Comparison of ENCODE assay signal across 8 cellular contexts in the genomic region with DNA sequence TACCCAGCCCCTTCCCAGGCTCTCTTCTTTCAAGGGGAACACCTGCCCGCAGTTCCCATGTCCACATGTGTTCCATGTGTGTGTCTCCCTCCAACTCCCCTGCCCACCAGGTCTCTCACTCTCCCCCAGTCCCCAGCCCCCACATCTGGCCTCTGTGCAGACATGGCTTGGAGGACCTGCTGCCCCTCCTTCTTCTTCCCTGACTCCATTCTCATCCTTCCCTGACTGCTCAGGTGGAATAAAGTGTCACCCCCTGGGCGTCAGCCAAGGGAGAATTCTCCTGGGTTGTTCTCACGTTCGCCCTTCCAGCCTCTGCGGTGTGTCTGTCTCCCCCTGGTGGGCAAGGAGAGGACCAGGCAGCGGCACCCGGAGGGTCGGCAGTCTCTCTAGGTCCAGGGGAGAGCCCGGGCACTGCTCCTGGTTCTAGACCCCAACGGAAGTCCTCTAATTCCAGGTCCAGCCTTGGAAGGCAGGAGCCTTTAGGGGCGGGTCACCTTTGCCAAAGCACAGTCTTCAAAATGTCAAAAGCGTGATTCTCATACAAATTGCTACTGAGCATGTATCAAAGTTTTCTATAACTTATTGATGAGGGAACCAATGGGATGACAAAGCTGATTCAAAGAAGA. TPM values are rescaled to one million over a fixed set of nuclear protein-coding genes. Genes with fewer than 3 reads are reported as not detected.
DNase-seq lines count a peak whose midpoint lies in the region; ATAC-seq, FAIRE-seq and TF ChIP-seq lines count a peak whose summit lies in the region.

No MANE protein-coding gene starts in this region.

- BruUV-seq in endothelial cell of umbilical vein (replicated peaks; lab: Mats Ljungman, UMichigan) = no TSS peak

- H3K9me3 ChIP-seq in CD8-positive, alpha-beta T cell (ENCODE audit: low read length) = no peaks in the 10 kb centered on the region
- H3K9me3 ChIP-seq in endothelial cell of umbilical vein (replicated peaks; ENCODE audit: control insufficient read depth, insufficient read depth, low read length) = no peaks in the 10 kb centered on the region
- no peaks in the 10 kb centered on the region for H3K9me3 ChIP-seq in neural cell (ENCODE audit: low read length)

- peaks cover 47% of the 10 kb centered on the region for H3K4me1 Mint-ChIP-seq in CD8-positive, alpha-beta T cell (ENCODE audit: low read depth)
- 0 out of 2 replicates have a peak, but pooled peaks cover 4% of the 10 kb centered on the region for H3K4me1 Mint-ChIP-seq in HFFc6 (ENCODE audit: low read depth)

- H3K9me2 ChIP-seq in neural cell (ENCODE audit: insufficient read depth, low read length) = no peaks in the 10 kb centered on the region

- peak; percentile 62 for ATAC-seq in CD8-positive, alpha-beta T cell
- ATAC-seq in HG02970 (IDR thresholded peaks at IDR 0.05; ENCODE audit: low FRiP score, unreplicated experiment) = no peak

- H3F3A ChIP-seq in neural cell (ENCODE audit: insufficient read depth, low read length, poor library complexity, severe bottlenecking) = no peaks in the 10 kb centered on the region

- H3K9me1 ChIP-seq in endothelial cell of umbilical vein (replicated peaks; ENCODE audit: control insufficient read depth, extremely low read depth, insufficient read depth, low read length) = no peaks in the 10 kb centered on the region

- H3K36me3 Mint-ChIP-seq in CD8-positive, alpha-beta T cell = no peaks in the 10 kb centered on the region
- H3K36me3 Mint-ChIP-seq in HFFc6 (ENCODE audit: low read depth) = no peaks in the 10 kb centered on the region

- no peaks in the 10 kb centered on the region for H3K27me3 Mint-ChIP-seq in CD8-positive, alpha-beta T cell (ENCODE audit: low read depth)
- peaks cover 45% of the 10 kb centered on the region for H3K27me3 Mint-ChIP-seq in HFFc6 (ENCODE audit: insufficient read depth)

- CTCF ChIA-PET in CD8-positive, alpha-beta T cell (lab: Charles Lee) = interaction anchor here (0.7 to 24.5 kb wide), 18 partner anchors 9 to 345 kb away, joined by 3 to 449 read pairs (median 7); a partner anchor contains a TSS
- CTCF ChIA-PET in endothelial cell of umbilical vein (lab: Charles Lee) = interaction anchor here (0.6 to 4.0 kb wide), 21 partner anchors 8 to 143 kb away, joined by 3 to 23 read pairs (median 5); a partner anchor contains a TSS

- no peak for TF ChIP-seq EP300 in neural cell (conservative IDR thresholded peaks at IDR 0.05; ENCODE audit: poor library complexity, severe bottlenecking)

- H3K27ac Mint-ChIP-seq in CD8-positive, alpha-beta T cell = peak overlapping the region; percentile 79
- no peak overlapping the region for H3K27ac Mint-ChIP-seq in HFFc6

- TF ChIP-seq CTCF in CD8-positive, alpha-beta T cell (IDR thresholded peaks at IDR 0.05) = peak; percentile 86
- TF ChIP-seq CTCF in HFFc6 (IDR thresholded peaks at IDR 0.05) (peak; percentile 90), endothelial cell of umbilical vein (IDR thresholded peaks at IDR 0.05; ENCODE audit: extremely low read depth in 1 of 2, insufficient read depth in 1 of 2, low read depth in 1 of 2, low read length in 2 of 2) (peak; percentile 88 to 97), neural cell (IDR thresholded peaks at IDR 0.05; ENCODE audit: poor library complexity, severe bottlenecking) (peak; percentile 52)

- no peak for TF ChIP-seq RAD21 in neural cell (conservative IDR thresholded peaks at IDR 0.05)

- POLR2A ChIA-PET in CD8-positive, alpha-beta T cell (lab: Charles Lee) = interaction anchor here (4.4 to 5.1 kb wide), 2 partner anchors 13 to 29 kb away, joined by 37 to 68 read pairs; no protein-coding TSS in a partner anchor
- POLR2A ChIA-PET in endothelial cell of umbilical vein (lab: Charles Lee) = no interaction called here

- peak; percentile 85 for FAIRE-seq in endothelial cell of umbilical vein (lab: Jason Lieb, UNC)

- H3K79me2 ChIP-seq in endothelial cell of umbilical vein (ENCODE audit: control insufficient read depth, insufficient read depth, low read length) (no peaks in the 10 kb centered on the region), neural cell (replicated peaks; ENCODE audit: insufficient read depth, low read length) (no peaks in the 10 kb centered on the region)

- peak; percentile 46 to 87 (median 72) for DNase-seq in CD8-positive, alpha-beta T cell
- DNase-seq in HFFc6 (peak; percentile 39), NCI-H82 treated with DMSO at 0.1 percent for 48 hours (lab: John Stamatoyannopoulos, UW; ENCODE audit: unreplicated experiment) (peak; percentile 27), endothelial cell of umbilical vein (ENCODE audit: low read depth, low spot score) (peak; percentile 54), superior temporal gyrus (ENCODE audit: extremely low spot score) (peak; percentile 47)
- DNase-seq in activated CD8-positive, alpha-beta memory T cell treated with anti-CD3 and anti-CD28 coated beads for 1 hour (ENCODE audit: extremely low read depth in 1 of 2, low read depth in 1 of 2) = peak; percentile 37 to 59

- H3K36me3 ChIP-seq in CD8-positive, alpha-beta T cell (ENCODE audit: insufficient read depth, low read length) = no peaks in the 10 kb centered on the region
- H3K36me3 ChIP-seq in endothelial cell of umbilical vein (ENCODE audit: control insufficient read depth in 2 of 2, extremely low read depth in 1 of 2, insufficient read depth in 2 of 2, low read length in 2 of 2) = no peaks in the 10 kb centered on the region
- no peaks in the 10 kb centered on the region for H3K36me3 ChIP-seq in neural cell (ENCODE audit: insufficient read depth, low read length)

- H4K20me1 ChIP-seq in endothelial cell of umbilical vein (replicated peaks; ENCODE audit: control insufficient read depth, extremely low read depth, insufficient read depth, low read length) = no peaks in the 10 kb centered on the region
- H4K20me1 ChIP-seq in neural cell (ENCODE audit: insufficient read depth) = no peaks in the 10 kb centered on the region

- no peak overlapping the region for H3K27ac ChIP-seq in CD8-positive, alpha-beta T cell (ENCODE audit: low read depth, low read length)
- H3K27ac ChIP-seq in endothelial cell of umbilical vein (ENCODE audit: insufficient read depth, low read depth, low read length) (no peak overlapping the region), neural cell (ENCODE audit: low read length) (no peak overlapping the region)

- peak overlapping the region; percentile 0 for H3K4me3 ChIP-seq in CD8-positive, alpha-beta T cell (ENCODE audit: low read depth, low read length)
- H3K4me3 ChIP-seq in endothelial cell of umbilical vein (replicated peaks in 1 of 3; ENCODE audit: insufficient read depth in 1 of 3, low read depth in 1 of 3, low read length in 3 of 3) (no peak overlapping the region), neural cell (ENCODE audit: low read length) (no peak overlapping the region)

- peaks cover 46% of the 10 kb centered on the region for H3K4me1 ChIP-seq in CD8-positive, alpha-beta T cell (ENCODE audit: insufficient read depth, low read length)
- H3K4me1 ChIP-seq in endothelial cell of umbilical vein (ENCODE audit: control insufficient read depth, extremely low read depth, insufficient read depth, low read length) = no peaks in the 10 kb centered on the region

- dilution Hi-C loops in endothelial cell of umbilical vein (cut with MboI; ENCODE audit: extremely low pct_ligation_motif_present, low sequenced_read_pairs) = no loop called here

- H3K27me3 ChIP-seq in CD8-positive, alpha-beta T cell (ENCODE audit: insufficient read depth, low read length) = no peaks in the 10 kb centered on the region
- H3K27me3 ChIP-seq in endothelial cell of umbilical vein (ENCODE audit: control insufficient read depth in 2 of 2, insufficient read depth in 2 of 2, low read length in 2 of 2) (peaks cover 8 to 20% of the 10 kb centered on the region in 2 experiments), neural cell (ENCODE audit: insufficient read depth, low read depth, low read length) (peaks cover 10% of the 10 kb centered on the region)

- H3K9ac ChIP-seq in endothelial cell of umbilical vein (replicated peaks; ENCODE audit: extremely low read depth, insufficient read depth, low read length) (no peak overlapping the region), neural cell (ENCODE audit: low read length) (no peak overlapping the region)

- intact Hi-C loops in CD8-positive, alpha-beta T cell (cut with DNase I, micrococcal nuclease) = loop anchor here (1.0 to 5.0 kb wide), 5 partner anchors 9 to 109 kb away; no protein-coding TSS in a partner anchor
- intact Hi-C loops in endothelial cell of umbilical vein (cut with micrococcal nuclease) = loop anchor here (1.0 kb wide), 1 partner anchor 55 kb away; no protein-coding TSS in a partner anchor

- H2AFZ ChIP-seq in endothelial cell of umbilical vein (ENCODE audit: low read depth, low read length) (no peak overlapping the region), neural cell (ENCODE audit: low read depth, low read length) (no peak overlapping the region)

- no peaks in the 10 kb centered on the region for H3K9me3 Mint-ChIP-seq in CD8-positive, alpha-beta T cell
- no peaks in the 10 kb centered on the region for H3K9me3 Mint-ChIP-seq in HFFc6

- peak overlapping the region; percentile 65 for H3K4me3 Mint-ChIP-seq in CD8-positive, alpha-beta T cell
- no peak overlapping the region for H3K4me3 Mint-ChIP-seq in HFFc6

- H3K4me2 ChIP-seq in endothelial cell of umbilical vein (ENCODE audit: insufficient read depth, low read length) (no peak overlapping the region), neural cell (ENCODE audit: low read length) (no peak overlapping the region)

- no peak for TF ChIP-seq POLR2A in endothelial cell of umbilical vein (IDR thresholded peaks at IDR 0.05; ENCODE audit: low read depth, low read length)

RNA-seq across cellular contexts. Expression of a gene that starts 50.5 kb away (rescaled TPM):
- total RNA-seq in CD8-positive, alpha-beta T cell = 1 to 10 TPM; 5.8 TPM
- under 1 TPM in 3 of 6 experiments, not detected in 3; 0.14 to 0.48 (median 0.46) TPM for total RNA-seq in HFFc6 (2021; fragmentation: NEBNext Ultra II Directional; extraction: Animal tissue kit (Norgen Biotek cat#: 25700))
- total RNA-seq in endothelial cell of umbilical vein = 3.0 and 3.4 TPM in 2 replicates
- polyA plus RNA-seq in endothelial cell of umbilical vein (2.5 and 2.7 TPM in 2 replicates), neural cell (10.3 and 13.2 TPM in 2 replicates)
- polyA plus RNA-seq in endothelial cell of umbilical vein (2011; cell fraction: cytosol; rRNA removed) = 0.94 and 1.4 TPM in 2 replicates
- 7.2 and 10.3 TPM in 2 replicates for polyA plus RNA-seq in endothelial cell of umbilical vein (2011; cell fraction: nucleus; rRNA removed)
- 2.6 and 5.2 TPM in 2 replicates for polyA plus RNA-seq in endothelial cell of umbilical vein (2012)
- polyA minus RNA-seq in endothelial cell of umbilical vein (0.70 and 2.9 TPM in 2 replicates), neural cell (8.0 and 9.1 TPM in 2 replicates)
- polyA minus RNA-seq in endothelial cell of umbilical vein (2011; cell fraction: cytosol; rRNA and poly(A)+ RNA removed) = not detected
- 2.2 and 3.8 TPM in 2 replicates for polyA minus RNA-seq in endothelial cell of umbilical vein (2011; cell fraction: nucleus; rRNA and poly(A)+ RNA removed)

RNA-seq across cellular contexts. Expression of a gene that starts 57.4 kb away (rescaled TPM):
- total RNA-seq in CD8-positive, alpha-beta T cell = under 1 TPM; 0.38 to 0.50 TPM
- under 1 TPM in 1 of 6 experiments, not detected in 5; 0.10 TPM for total RNA-seq in HFFc6 (2021; fragmentation: NEBNext Ultra II Directional; extraction: Animal tissue kit (Norgen Biotek cat#: 25700))
- 9.3 and 20.3 TPM in 2 replicates for total RNA-seq in endothelial cell of umbilical vein
- polyA plus RNA-seq in endothelial cell of umbilical vein (18.9 and 21.3 TPM in 2 replicates), neural cell (42.1 and 44.0 TPM in 2 replicates)
- 9.4 and 13.5 TPM in 2 replicates for polyA plus RNA-seq in endothelial cell of umbilical vein (2011; cell fraction: cytosol; rRNA removed)
- polyA plus RNA-seq in endothelial cell of umbilical vein (2011; cell fraction: nucleus; rRNA removed) = 28.8 and 35.4 TPM in 2 replicates
- polyA plus RNA-seq in endothelial cell of umbilical vein (2012) = 9.6 and 26.4 TPM in 2 replicates
- polyA minus RNA-seq in endothelial cell of umbilical vein (7.7 and 9.8 TPM in 2 replicates), neural cell (14.9 and 15.5 TPM in 2 replicates)
- polyA minus RNA-seq in endothelial cell of umbilical vein (2011; cell fraction: cytosol; rRNA and poly(A)+ RNA removed) = not detected
- 3.2 and 5.4 TPM in 2 replicates for polyA minus RNA-seq in endothelial cell of umbilical vein (2011; cell fraction: nucleus; rRNA and poly(A)+ RNA removed)
